ENCODE assay signal across 27 cellular contexts in genomic region chr14:59243174-59243573, GRCh38.
"Had no signal": no experiment of that assay in that cellular context is flagged by ENCODE, and none has a peak within 500 bp of the region (broad histone marks: within the 10 kb centered on the region; RNA-seq: fewer than 3 reads in every experiment).

No MANE protein-coding gene starts in this region.

- H3K27me3 ChIP-seq: colonic mucosa, neural progenitor cell, right atrium auricular region, sigmoid colon, testis, tibial artery, upper lobe of left lung, vagina had no signal

- H3K27ac ChIP-seq: colonic mucosa, neural progenitor cell, prostate gland, right atrium auricular region, sigmoid colon, testis, tibial artery, upper lobe of left lung, vagina had no signal

- H3K9ac ChIP-seq: neural progenitor cell had no signal

- FAIRE-seq: endothelial cell of umbilical vein, frontal cortex, kidney had no signal

- H3K9me3 ChIP-seq: colonic mucosa, mucosa of descending colon, prostate gland, right atrium auricular region, sigmoid colon, testis, tibial artery, upper lobe of left lung, vagina had no signal

- H3K4me3 ChIP-seq: colonic mucosa, lung, mucosa of descending colon, neural progenitor cell, prostate gland, right atrium auricular region, sigmoid colon, testis, tibial artery, upper lobe of left lung, vagina had no signal

- H3K9me3 Mint-ChIP-seq: central memory CD8-positive, alpha-beta T cell; dendritic cell treated with granulocyte-macrophage colony-stimulating factor and Interleukin-4, amounts not matched to agents 40 ng/mL and 50 ng/mL, for 4 days; naive B cell; natural killer cell treated with Interleukin-12 subunit alpha and Interleukin-12 subunit beta and Interleukin-15 and Interleukin-18, amount 100 ng/mL, for 72 hours; stimulated activated effector memory CD8-positive, alpha-beta T cell treated with anti-CD3 and anti-CD28 coated beads, Interleukin-12 subunit alpha, Interleukin-12 subunit beta, amount 100 ng/mL, for 72 hours had no signal

- H3K4me1 ChIP-seq: colonic mucosa, prostate gland, testis had no signal

- H3K4me3 Mint-ChIP-seq: central memory CD8-positive, alpha-beta T cell; dendritic cell treated with granulocyte-macrophage colony-stimulating factor and Interleukin-4, amounts not matched to agents 40 ng/mL and 50 ng/mL, for 4 days; mesothelial cell of epicardium; naive B cell; natural killer cell treated with Interleukin-12 subunit alpha and Interleukin-12 subunit beta and Interleukin-15 and Interleukin-18, amount 100 ng/mL, for 72 hours; neural progenitor cell; stimulated activated effector memory CD8-positive, alpha-beta T cell treated with anti-CD3 and anti-CD28 coated beads, Interleukin-12 subunit alpha, Interleukin-12 subunit beta, amount 100 ng/mL, for 72 hours had no signal

- H3K36me3 ChIP-seq: colonic mucosa, neural progenitor cell, prostate gland, right atrium auricular region, sigmoid colon, tibial artery, upper lobe of left lung, vagina had no signal

- DNase-seq: colonic mucosa; effector CD8-positive, alpha-beta T cell; kidney; left ventricle myocardium superior; mesenchymal stem cell; mucosa of descending colon; naive B cell; sigmoid colon; stimulated activated CD4-positive, alpha-beta T cell treated with anti-CD3 and anti-CD28 coated beads, Interleukin-2, amount 100 ng/mL, for 24 hours; stimulated activated CD4-positive, alpha-beta T cell treated with anti-CD3 and anti-CD28 coated beads, Interleukin-4, amount 100 ng/mL, for 24 hours; stimulated activated naive CD8-positive, alpha-beta T cell treated with anti-CD3 and anti-CD28 coated beads, Interleukin-15, Interleukin-2, amounts not matched to agents 100 U/mL and 50 U/mL, for 24 hours; substantia nigra; testis; tibial artery; upper lobe of left lung had no signal

- H3K36me3 Mint-ChIP-seq: natural killer cell treated with Interleukin-12 subunit alpha and Interleukin-12 subunit beta and Interleukin-15 and Interleukin-18, amount 100 ng/mL, for 72 hours; stimulated activated effector memory CD8-positive, alpha-beta T cell treated with anti-CD3 and anti-CD28 coated beads, Interleukin-12 subunit alpha, Interleukin-12 subunit beta, amount 100 ng/mL, for 72 hours had no signal

- H3K27ac Mint-ChIP-seq: dendritic cell treated with granulocyte-macrophage colony-stimulating factor and Interleukin-4, amounts not matched to agents 40 ng/mL and 50 ng/mL, for 4 days; mesothelial cell of epicardium; neural progenitor cell had no signal

- ATAC-seq: left ventricle myocardium superior; mucosa of descending colon; stimulated activated effector memory CD8-positive, alpha-beta T cell treated with anti-CD3 and anti-CD28 coated beads, Interleukin-12 subunit alpha, Interleukin-12 subunit beta, amount 100 ng/mL, for 72 hours; stimulated activated naive CD8-positive, alpha-beta T cell treated with anti-CD3 and anti-CD28 coated beads, Interleukin-15, Interleukin-2, amounts not matched to agents 100 U/mL and 50 U/mL, for 24 hours had no signal

- H3K27me3 Mint-ChIP-seq: central memory CD8-positive, alpha-beta T cell; dendritic cell treated with granulocyte-macrophage colony-stimulating factor and Interleukin-4, amounts not matched to agents 40 ng/mL and 50 ng/mL, for 4 days; naive B cell; natural killer cell treated with Interleukin-12 subunit alpha and Interleukin-12 subunit beta and Interleukin-15 and Interleukin-18, amount 100 ng/mL, for 72 hours had no signal
